ENCODE assay signal across 20 cellular contexts in the genomic region with DNA sequence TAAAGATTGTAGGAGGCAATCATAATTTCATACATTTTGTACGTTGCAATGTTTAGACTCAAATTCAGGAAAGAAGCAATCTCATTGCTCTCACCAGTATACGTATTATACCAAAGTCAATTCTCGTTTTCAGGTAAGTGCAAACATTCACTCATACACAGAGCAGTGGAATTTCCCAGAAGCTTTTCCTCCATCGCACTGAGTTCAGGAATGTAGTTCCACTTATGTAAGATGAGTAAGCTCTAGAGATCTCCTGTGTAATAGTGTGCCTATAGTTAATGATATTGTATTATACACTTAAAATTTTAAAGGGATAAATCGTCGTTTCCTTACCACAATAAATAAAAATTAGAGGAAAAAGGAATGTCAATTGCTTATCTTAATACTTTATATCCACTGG.
DNase-seq lines count a peak whose midpoint lies in the region; ATAC-seq, FAIRE-seq and TF ChIP-seq lines count a peak whose summit lies in the region.
"Had no signal": no experiment of that assay in that cellular context is flagged by ENCODE, and none has a peak within 500 bp of the region (broad histone marks: within the 10 kb centered on the region; RNA-seq: fewer than 3 reads in every experiment).

No MANE protein-coding gene starts in this region.

- intact Hi-C loops in HepG2 (cut with micrococcal nuclease; ENCODE audit: unreplicated experiment) (no loop called here), right lobe of liver (cut with DNase I) (no loop called here)

- no peaks in the 10 kb centered on the region for H3K36me3 Mint-ChIP-seq in astrocyte (ENCODE audit: low read depth, unreplicated experiment)
- H3K36me3 Mint-ChIP-seq: CD4-positive, alpha-beta memory T cell had no signal

- H3K4me3 ChIP-seq in HepG2 (replicated peaks in 1 of 3; ENCODE audit: insufficient read depth in 1 of 3, low read depth in 2 of 3, low read length in 3 of 3) (no peak overlapping the region), right lobe of liver (no peak overlapping the region), astrocyte (ENCODE audit: insufficient read depth, low read depth, low read length) (no peak overlapping the region)

- BruUV-seq in HepG2 (replicated peaks; lab: Mats Ljungman, UMichigan): no TSS peak

- no peaks in the 10 kb centered on the region for H4K20me1 ChIP-seq in HepG2 (ENCODE audit: insufficient read depth, low read length)
- no peaks in the 10 kb centered on the region for H4K20me1 ChIP-seq in astrocyte (ENCODE audit: insufficient read depth, low read length)

- peak; percentile 0 for DNase-seq in HepG2 (ENCODE audit: low spot score)
- DNase-seq in right lobe of liver: no peak
- peak; percentile 2 for DNase-seq in astrocyte (ENCODE audit: low read depth)
- peak; percentile 37 for DNase-seq in islet precursor cell
- DNase-seq in hippocampal formation (lab: John Stamatoyannopoulos, UW): no peak
- no peak for DNase-seq in AG08395 (ENCODE audit: low spot score)
- no peak for DNase-seq in T-helper 9 cell
- DNase-seq: 8988T; ACHN; BE2C; CD4-positive, alpha-beta memory T cell; DMS79; EL; HCEC 1CT; HFFc6 had no signal

- POLR2A ChIA-PET in HepG2 (lab: Yijun Ruan, JAX): no interaction called here

- CTCF ChIA-PET in HepG2 (lab: Yijun Ruan, JAX; ENCODE audit: low intra/inter-chr PET ratio, low total read pairs): no interaction called here

- no peak for TF ChIP-seq CTCF in HepG2 (CRISPR knock-in tag; IDR thresholded peaks at IDR 0.05)
- no peak for TF ChIP-seq CTCF in right lobe of liver (IDR thresholded peaks at IDR 0.05)
- TF ChIP-seq CTCF in astrocyte (IDR thresholded peaks at IDR 0.05; ENCODE audit: insufficient read depth, low read depth, low read length): no peak

- H2AFZ ChIP-seq in HepG2 (ENCODE audit: low read length) (no peak overlapping the region), astrocyte (ENCODE audit: low read depth, low read length) (no peak overlapping the region)

- TF ChIP-seq RAD21 in HepG2 (CRISPR knock-in tag; IDR thresholded peaks at IDR 0.05): no peak

- no peak overlapping the region for H3K27ac Mint-ChIP-seq in astrocyte (ENCODE audit: unreplicated experiment)
- H3K27ac Mint-ChIP-seq: CD4-positive, alpha-beta memory T cell; HFFc6 had no signal

- no peak overlapping the region for H3K9ac ChIP-seq in HepG2 (ENCODE audit: insufficient read depth, low read depth, low read length)
- H3K9ac ChIP-seq in astrocyte (ENCODE audit: low read length): no peak overlapping the region

- H3K4me2 ChIP-seq in HepG2 (ENCODE audit: low read depth, low read length) (no peak overlapping the region), astrocyte (ENCODE audit: low read length) (no peak overlapping the region)

- H3K36me3 ChIP-seq in HepG2 (replicated peaks in 1 of 2; ENCODE audit: control insufficient read depth in 1 of 2, insufficient read depth in 2 of 2, low read length in 2 of 2) (no peaks in the 10 kb centered on the region), right lobe of liver (no peaks in the 10 kb centered on the region), astrocyte (ENCODE audit: insufficient read depth, low read length) (no peaks in the 10 kb centered on the region)
- H3K36me3 ChIP-seq: BE2C had no signal

- no peak for FAIRE-seq in HepG2 (lab: Jason Lieb, UNC)
- FAIRE-seq in astrocyte (lab: Jason Lieb, UNC): no peak
- FAIRE-seq: G401.6, GM12891, GM19239, HTR-8/SVneo had no signal

- no peak for TF ChIP-seq EP300 in HepG2 (IDR thresholded peaks at IDR 0.05; ENCODE audit: low read depth in 2 of 2, low read length in 2 of 2)
- TF ChIP-seq EP300 in HepG2 (CRISPR knock-in tag; IDR thresholded peaks at IDR 0.05; ENCODE audit: borderline replicate concordance): no peak

- no peak overlapping the region for H3K4me3 Mint-ChIP-seq in astrocyte (ENCODE audit: unreplicated experiment)
- H3K4me3 Mint-ChIP-seq: CD4-positive, alpha-beta memory T cell; HFFc6 had no signal

- in situ Hi-C loops in HepG2 (cut with HindIII; ENCODE audit: extremely low pct_ligation_motif_present, low pct_unique_long_range_greater_than_20kb): no loop called here

- H3K27ac ChIP-seq in HepG2 (ENCODE audit: extremely low read length, insufficient read depth, low read length) (no peak overlapping the region), right lobe of liver (no peak overlapping the region), astrocyte (ENCODE audit: low read depth, low read length) (no peak overlapping the region)
- H3K27ac ChIP-seq: C4-2B had no signal

- TF ChIP-seq POLR2A in HepG2 (IDR thresholded peaks at IDR 0.05; ENCODE audit: insufficient read depth in 1 of 2, low read depth in 2 of 2, low read length in 2 of 2): no peak
- TF ChIP-seq POLR2A in right lobe of liver (IDR thresholded peaks at IDR 0.05): no peak

- no peaks in the 10 kb centered on the region for H3K4me1 Mint-ChIP-seq in astrocyte (ENCODE audit: low read depth, unreplicated experiment)
- H3K4me1 Mint-ChIP-seq: CD4-positive, alpha-beta memory T cell had no signal

- no peaks in the 10 kb centered on the region for H3K79me2 ChIP-seq in HepG2 (ENCODE audit: insufficient read depth, low read length)
- no peaks in the 10 kb centered on the region for H3K79me2 ChIP-seq in astrocyte (ENCODE audit: insufficient read depth, low read length)

- no peak for ATAC-seq in HepG2
- no peak for ATAC-seq in right lobe of liver

- H3K9me3 ChIP-seq in HepG2 (ENCODE audit: low read length) (no peaks in the 10 kb centered on the region), right lobe of liver (no peaks in the 10 kb centered on the region), astrocyte (ENCODE audit: insufficient read depth, low read depth, low read length) (no peaks in the 10 kb centered on the region)
- H3K9me3 ChIP-seq: BE2C had no signal

- H3K4me1 ChIP-seq in HepG2 (ENCODE audit: insufficient read depth, low read length) (no peaks in the 10 kb centered on the region), right lobe of liver (no peaks in the 10 kb centered on the region), astrocyte (ENCODE audit: insufficient read depth, low read length) (no peaks in the 10 kb centered on the region)
- H3K4me1 ChIP-seq: BE2C had no signal

- WGBS in HepG2 (ENCODE audit: low lambda C conversion rate): 9% methylated on average over 6 of the region's 6 CpGs
- 49% methylated on average over 6 of the region's 6 CpGs for WGBS in right lobe of liver (ENCODE audit: insufficient coverage, low coverage, low lambda C conversion rate, missing lambda C conversion rate)

- H3K27me3 Mint-ChIP-seq in astrocyte (ENCODE audit: low read depth, unreplicated experiment): no peaks in the 10 kb centered on the region
- H3K27me3 Mint-ChIP-seq: CD4-positive, alpha-beta memory T cell had no signal

- no peaks in the 10 kb centered on the region; a peak in 1 of 5 replicates for H3K27me3 ChIP-seq in HepG2 (ENCODE audit: control insufficient read depth in 1 of 2, insufficient read depth in 2 of 2, low read length in 2 of 2)
- no peaks in the 10 kb centered on the region for H3K27me3 ChIP-seq in right lobe of liver
- H3K27me3 ChIP-seq in astrocyte (ENCODE audit: insufficient read depth, low read length): no peaks in the 10 kb centered on the region
- H3K27me3 ChIP-seq: BE2C had no signal

- no peaks in the 10 kb centered on the region for H3K9me3 Mint-ChIP-seq in astrocyte (ENCODE audit: unreplicated experiment)

TF ChIP-seq in HepG2, 621 proteins besides CTCF, POLR2A, EP300 and RAD21 (continues in another document):
- TF ChIP-seq ZNF205 (CRISPR knock-in tag; IDR thresholded peaks at IDR 0.05) (no peak), ZNF577 (CRISPR knock-in tag; IDR thresholded peaks at IDR 0.05; ENCODE audit: borderline replicate concordance, low read depth) (no peak), TEAD3 (CRISPR knock-in tag; optimal IDR thresholded peaks at IDR 0.05; ENCODE audit: borderline replicate concordance) (no peak), REL (CRISPR knock-in tag; conservative IDR thresholded peaks at IDR 0.05) (no peak), FLYWCH1 (CRISPR knock-in tag; IDR thresholded peaks at IDR 0.05) (no peak), ZBTB3 (CRISPR knock-in tag; IDR thresholded peaks at IDR 0.05; ENCODE audit: borderline replicate concordance, low read depth) (no peak), NFRKB (IDR thresholded peaks at IDR 0.05) (no peak), RBFOX2 (IDR thresholded peaks at IDR 0.05; ENCODE audit: low read depth, low read length) (no peak), SOX6 (IDR thresholded peaks at IDR 0.05) (no peak), SOX6 (CRISPR knock-in tag; IDR thresholded peaks at IDR 0.05) (no peak), ELF3 (CRISPR knock-in tag; IDR thresholded peaks at IDR 0.05) (no peak), ZNF616 (CRISPR knock-in tag; IDR thresholded peaks at IDR 0.05; ENCODE audit: low read depth) (no peak), GZF1 (CRISPR knock-in tag; IDR thresholded peaks at IDR 0.05) (no peak), PTBP1 (IDR thresholded peaks at IDR 0.05; ENCODE audit: low read depth, low read length, poor library complexity, severe bottlenecking) (no peak), ZNF547 (CRISPR knock-in tag; IDR thresholded peaks at IDR 0.05) (no peak), ZNF232 (CRISPR knock-in tag; IDR thresholded peaks at IDR 0.05; ENCODE audit: borderline replicate concordance) (no peak)
- TF ChIP-seq, protein P1, sequence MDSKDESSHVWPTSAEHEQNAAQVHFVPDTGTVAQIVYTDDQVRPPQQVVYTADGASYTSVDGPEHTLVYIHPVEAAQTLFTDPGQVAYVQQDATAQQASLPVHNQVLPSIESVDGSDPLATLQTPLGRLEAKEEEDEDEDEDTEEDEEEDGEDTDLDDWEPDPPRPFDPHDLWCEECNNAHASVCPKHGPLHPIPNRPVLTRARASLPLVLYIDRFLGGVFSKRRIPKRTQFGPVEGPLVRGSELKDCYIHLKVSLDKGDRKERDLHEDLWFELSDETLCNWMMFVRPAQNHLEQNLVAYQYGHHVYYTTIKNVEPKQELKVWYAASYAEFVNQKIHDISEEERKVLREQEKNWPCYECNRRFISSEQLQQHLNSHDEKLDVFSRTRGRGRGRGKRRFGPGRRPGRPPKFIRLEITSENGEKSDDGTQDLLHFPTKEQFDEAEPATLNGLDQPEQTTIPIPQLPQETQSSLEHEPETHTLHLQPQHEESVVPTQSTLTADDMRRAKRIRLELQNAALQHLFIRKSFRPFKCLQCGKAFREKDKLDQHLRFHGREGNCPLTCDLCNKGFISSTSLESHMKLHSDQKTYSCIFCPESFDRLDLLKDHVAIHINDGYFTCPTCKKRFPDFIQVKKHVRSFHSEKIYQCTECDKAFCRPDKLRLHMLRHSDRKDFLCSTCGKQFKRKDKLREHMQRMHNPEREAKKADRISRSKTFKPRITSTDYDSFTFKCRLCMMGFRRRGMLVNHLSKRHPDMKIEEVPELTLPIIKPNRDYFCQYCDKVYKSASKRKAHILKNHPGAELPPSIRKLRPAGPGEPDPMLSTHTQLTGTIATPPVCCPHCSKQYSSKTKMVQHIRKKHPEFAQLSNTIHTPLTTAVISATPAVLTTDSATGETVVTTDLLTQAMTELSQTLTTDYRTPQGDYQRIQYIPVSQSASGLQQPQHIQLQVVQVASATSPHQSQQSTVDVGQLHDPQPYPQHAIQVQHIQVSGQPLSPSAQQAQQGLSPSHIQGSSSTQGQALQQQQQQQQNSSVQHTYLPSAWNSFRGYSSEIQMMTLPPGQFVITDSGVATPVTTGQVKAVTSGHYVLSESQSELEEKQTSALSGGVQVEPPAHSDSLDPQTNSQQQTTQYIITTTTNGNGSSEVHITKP (CRISPR knock-in tag; IDR thresholded peaks at IDR 0.05; ENCODE audit: low read depth): no peak

Comparison
In these comparisons a context has a peak if more than half of its experiments do, and no peak if none do; other contexts are left out.
1. DNase-seq: peak in HepG2 (single experiment), astrocyte (single experiment) and islet precursor cell (single experiment); none in right lobe of liver (0 of 3), hippocampal formation (0 of 2), AG08395 (single experiment) and T-helper 9 cell (single experiment).